In genomic region chr3:141212101-141212500, GRCh38 we compare ENCODE assay signal across 1 cellular context.
TF ChIP-seq lines count a peak whose summit lies in the region.

No MANE protein-coding gene starts in this region.

TF ChIP-seq in GM23338, 12 proteins besides CTCF, POLR2A, EP300 and RAD21 (continued from another document):
- no peak for TF ChIP-seq ZNF462 (CRISPR knock-in tag; IDR thresholded peaks at IDR 0.05)
- TF ChIP-seq EZH2phosphoT487 (IDR thresholded peaks at IDR 0.05; ENCODE audit: unreplicated experiment): no peak
- TF ChIP-seq REST (IDR thresholded peaks at IDR 0.05; ENCODE audit: unreplicated experiment): no peak
- no peak for TF ChIP-seq ETS1 (IDR thresholded peaks at IDR 0.05)
- TF ChIP-seq CREB1 (CRISPR knock-in tag; IDR thresholded peaks at IDR 0.05; ENCODE audit: low read depth): no peak
- TF ChIP-seq NANOG (IDR thresholded peaks at IDR 0.05; ENCODE audit: borderline replicate concordance): no peak
- TF ChIP-seq POLR2AphosphoS5 (IDR thresholded peaks at IDR 0.05; ENCODE audit: low read depth): no peak
